25 cellular contexts compared by ENCODE assay signal in genomic region chr14:104550340-104550848, GRCh38. TPM values are rescaled to one million over a fixed set of nuclear protein-coding genes. Genes with fewer than 3 reads are reported as not detected.
"Had no signal": no experiment of that assay in that cellular context is flagged by ENCODE, and none has a peak within 500 bp of the region (broad histone marks: within the 10 kb centered on the region; RNA-seq: fewer than 3 reads in every experiment).

No MANE protein-coding gene starts in this region.

- H3K27me3 ChIP-seq: brain microvascular endothelial cell had no signal

- DNase-seq: activated CD4-positive, CD25-positive, alpha-beta regulatory T cell treated with anti-CD3 and anti-CD28 coated beads, Interleukin-2, amount 50 U/mL, for 72 hours; activated naive CD8-positive, alpha-beta T cell treated with anti-CD3 and anti-CD28 coated beads for 36 hours; brain microvascular endothelial cell; cerebellar nuclear complex; dermis blood vessel endothelial cell; effector memory CD8-positive, alpha-beta T cell; left colon; midbrain; stimulated activated CD4-positive, alpha-beta T cell treated with anti-CD3 and anti-CD28 coated beads, Interleukin-4, amount 100 ng/mL, for 24 hours; stimulated activated naive CD4-positive, alpha-beta T cell; T-helper 1 cell; T1000 had no signal

- FAIRE-seq: frontal cortex had no signal

- H3K9me3 Mint-ChIP-seq: activated naive CD8-positive, alpha-beta T cell treated with anti-CD3 and anti-CD28 coated beads for 36 hours; activated T-helper 2 cell treated with anti-CD3 and anti-CD28 coated beads, Interferon-gamma antibody, Interleukin-2, Interleukin-4, amounts not matched to agents 10 μg/mL and 5 μg/mL and 100 μg/mL, durations not matched to agents 14 hours and 24 hours and 36 hours; effector memory CD8-positive, alpha-beta T cell had no signal

- H3K4me3 Mint-ChIP-seq: activated naive CD8-positive, alpha-beta T cell treated with anti-CD3 and anti-CD28 coated beads for 36 hours; effector memory CD8-positive, alpha-beta T cell had no signal

- H3K79me2 ChIP-seq: parathyroid adenoma had no signal

- H3K27ac ChIP-seq: brain microvascular endothelial cell, epithelial cell of prostate, heart left ventricle, parathyroid adenoma, SK-N-MC, skin epidermis, tibial artery had no signal

- H3K4me1 Mint-ChIP-seq: activated naive CD8-positive, alpha-beta T cell treated with anti-CD3 and anti-CD28 coated beads for 36 hours had no signal

- ATAC-seq: effector memory CD8-positive, alpha-beta T cell; heart left ventricle; left colon had no signal

- H2AFZ ChIP-seq: parathyroid adenoma had no signal

- H3K27ac Mint-ChIP-seq: activated naive CD8-positive, alpha-beta T cell treated with anti-CD3 and anti-CD28 coated beads for 36 hours; activated T-helper 2 cell treated with anti-CD3 and anti-CD28 coated beads, Interferon-gamma antibody, Interleukin-2, Interleukin-4, amounts not matched to agents 10 μg/mL and 5 μg/mL and 100 μg/mL, durations not matched to agents 14 hours and 24 hours and 36 hours; effector memory CD8-positive, alpha-beta T cell had no signal

- H3K36me3 Mint-ChIP-seq: activated naive CD8-positive, alpha-beta T cell treated with anti-CD3 and anti-CD28 coated beads for 36 hours had no signal

- H3K4me3 ChIP-seq: heart left ventricle, lung, SK-N-MC, skin epidermis, tibial artery had no signal

- H3K4me1 ChIP-seq: parathyroid adenoma, tibial artery had no signal

- H3K36me3 ChIP-seq: brain microvascular endothelial cell, heart left ventricle, tibial artery had no signal

- H3K9ac ChIP-seq: parathyroid adenoma had no signal

- H3K9me3 ChIP-seq: heart left ventricle, tibial artery had no signal

RNA-seq across cellular contexts. Expression of gene C14orf180, which starts 29.2 kb away (rescaled TPM):
- total RNA-seq: activated naive CD8-positive, alpha-beta T cell treated with anti-CD3 and anti-CD28 coated beads for 36 hours; activated T-helper 2 cell treated with anti-CD3 and anti-CD28 coated beads, Interferon-gamma antibody, Interleukin-2, Interleukin-4, amounts not matched to agents 10 μg/mL and 5 μg/mL and 100 μg/mL, durations not matched to agents 14 hours and 24 hours and 36 hours; dermis blood vessel endothelial cell; frontal cortex; renal cortical epithelial cell had no signal
- polyA plus RNA-seq: neural cell had no signal

RNA-seq across cellular contexts. Expression of gene TMEM179, which starts 54.2 kb away (rescaled TPM):
- total RNA-seq: activated naive CD8-positive, alpha-beta T cell treated with anti-CD3 and anti-CD28 coated beads for 36 hours; dermis blood vessel endothelial cell; myocyte; renal cortical epithelial cell; subcutaneous adipose tissue had no signal
